8 cellular contexts compared by ENCODE assay signal in genomic region chr10:23095404-23095965, GRCh38. TPM values are rescaled to one million over a fixed set of nuclear protein-coding genes. Genes with fewer than 3 reads are reported as not detected.
DNase-seq lines count a peak whose midpoint lies in the region; ATAC-seq and TF ChIP-seq lines count a peak whose summit lies in the region.

TSS of gene MSRB2 (plus strand) at chr10:23095579. CDS start at chr10:23095609, 30 bp downstream.

- WGBS in lower leg skin, 2 donors: 0 to 2% methylated on average over 13 to 31 of the region's 50 CpGs

- intact Hi-C loops in lower leg skin (cut with DNase I; ENCODE audit: low total_unique reads): no loop called here

- H3K27me3 ChIP-seq in duodenal mucosa (ENCODE audit: control insufficient read depth in 1 of 2, insufficient read depth in 2 of 2, low read length in 2 of 2): no peaks in the 10 kb centered on the region

- no peak for TF ChIP-seq CTCF in lower leg skin (IDR thresholded peaks at IDR 0.05)

- H3K4me1 ChIP-seq in duodenal mucosa (ENCODE audit: control insufficient read depth in 1 of 2, insufficient read depth in 2 of 2, low read length in 2 of 2): peaks cover 18 to 19% of the 10 kb centered on the region in 2 donors

- peak within 1 kb of the TSS; percentile 67 to 87 for H3K9ac ChIP-seq in duodenal mucosa (ENCODE audit: low read depth in 1 of 2, low read length in 2 of 2)

- peak within 1 kb of the TSS; percentile 79 to 87 for H3K4me3 ChIP-seq in duodenal mucosa (ENCODE audit: low read depth in 1 of 2, low read length in 2 of 2)
- peak within 1 kb of the TSS; percentile 86 for H3K4me3 ChIP-seq in lower leg skin (ENCODE audit: low read depth, poor library complexity, severe bottlenecking)

- TF ChIP-seq POLR2A in lower leg skin (IDR thresholded peaks at IDR 0.05): peak in 1 of 2 donors; percentile 70

- DNase-seq in Ammon's horn (ENCODE audit: low spot score): peak; percentile 98
- DNase-seq in NCI-H510A (lab: John Stamatoyannopoulos, UW): peak; percentile 86
- peak; percentile 79 to 81 for DNase-seq in activated CD4-positive, alpha-beta T cell treated with anti-CD3 and anti-CD28 coated beads, Interleukin-2, amount 50 U/mL, for 48 hours
- peak; percentile 91 to 98 for DNase-seq in lower leg skin (ENCODE audit: low spot score in 2 of 2)
- DNase-seq in stimulated activated CD4-positive, alpha-beta T cell treated with anti-CD3 and anti-CD28 coated beads, Interleukin-4, amount 100 ng/mL, for 4 hours: peak; percentile 67 to 81

- ATAC-seq in GM19025 (IDR thresholded peaks at IDR 0.05; ENCODE audit: low read depth, unreplicated experiment) (peak; percentile 81), HG03280 (IDR thresholded peaks at IDR 0.05; ENCODE audit: unreplicated experiment) (peak; percentile 71)

- H3K9me3 ChIP-seq in duodenal mucosa (ENCODE audit: control insufficient read depth in 1 of 2, low read length in 2 of 2): no peaks in the 10 kb centered on the region

- H3K27ac ChIP-seq in duodenal mucosa (ENCODE audit: low read depth, low read length): peak within 1 kb of the TSS; percentile 59

- H3K36me3 ChIP-seq in duodenal mucosa (ENCODE audit: control insufficient read depth in 1 of 2, insufficient read depth in 2 of 2, low read length in 2 of 2): no peaks in the 10 kb centered on the region

RNA-seq across cellular contexts. Expression of gene MSRB2, which starts in this region (rescaled TPM):
- total RNA-seq in lower leg skin: 10 to 100 TPM in 1 of 4 donors, 1 to 10 TPM in 3; 3.9 to 15.1 (median 9.1) TPM

Comparison
In these comparisons a context has a peak if more than half of its experiments do, and no peak if none do; other contexts are left out.
1. Peak in every context shown above with its lines: DNase-seq, ATAC-seq, H3K4me3 ChIP-seq and H3K27ac ChIP-seq.